ENCODE assay signal across 7 cellular contexts in the genomic region with DNA sequence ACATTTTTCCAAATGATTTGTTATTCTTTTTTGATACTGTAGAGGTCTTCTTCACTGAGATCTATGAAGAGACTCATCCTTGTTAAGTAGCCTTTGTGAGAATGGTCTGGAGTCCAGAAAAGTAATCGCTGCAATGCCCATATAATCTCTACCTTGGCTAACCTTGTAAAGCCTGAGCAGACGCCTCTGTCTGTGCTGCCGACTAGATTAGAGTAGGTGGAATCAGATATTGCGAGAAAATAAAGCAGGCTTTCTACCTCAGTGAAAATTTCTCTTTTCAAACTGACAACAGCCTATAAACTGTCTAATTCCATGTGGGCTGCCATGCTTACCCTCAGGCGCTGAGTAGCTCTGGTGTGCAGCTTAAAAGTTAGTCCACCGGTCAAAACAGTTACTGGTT.
"Had no signal": no experiment of that assay in that cellular context is flagged by ENCODE, and none has a peak within 500 bp of the region (broad histone marks: within the 10 kb centered on the region; RNA-seq: fewer than 3 reads in every experiment).

No MANE protein-coding gene starts in this region.

- FAIRE-seq: G401.6, GM12878, GM12892, GM18507, GM19239 had no signal

- ATAC-seq: GM12878 had no signal

- DNase-seq: GDM1, GF-D8 had no signal

- H3K4me3 ChIP-seq: GM12878 had no signal
